ENCODE assay signal across 12 cellular contexts in the genomic region with DNA sequence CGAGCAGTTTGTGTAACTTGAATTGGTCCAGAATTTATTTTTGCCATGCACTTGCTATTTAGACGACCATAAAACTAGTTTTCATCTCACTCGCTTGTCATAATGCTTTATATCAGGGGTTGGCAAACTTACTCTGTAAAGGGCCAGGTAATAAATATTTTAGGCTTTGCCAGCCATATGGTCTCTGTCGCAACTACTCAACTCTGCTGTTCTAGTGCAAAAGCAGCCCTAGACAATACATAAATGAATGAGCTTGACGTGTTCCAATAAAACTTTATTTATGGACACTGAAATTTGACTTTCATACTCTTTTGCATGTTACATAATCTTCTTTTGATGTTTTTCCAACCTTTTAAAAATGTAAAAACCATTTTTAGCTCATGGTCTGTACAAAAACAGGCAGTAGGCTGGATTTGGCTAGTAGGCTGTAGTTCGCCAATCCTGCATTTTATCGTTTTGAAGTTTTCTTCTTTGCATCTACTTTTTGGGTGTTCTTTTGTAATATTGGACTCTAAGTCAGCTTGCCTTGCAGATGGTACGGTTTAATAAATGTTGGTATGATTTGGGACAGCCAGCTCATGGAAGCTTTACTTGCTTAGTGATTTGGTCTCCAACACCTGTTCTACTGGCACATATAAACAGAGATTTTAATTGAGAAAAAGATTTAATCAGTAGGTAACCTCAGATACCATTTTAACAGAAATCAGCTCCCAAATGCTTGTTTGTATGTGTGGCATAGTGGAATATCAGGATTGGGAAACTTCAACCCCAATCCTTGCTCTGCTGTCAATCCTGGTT. TPM values are rescaled to one million over a fixed set of nuclear protein-coding genes. Genes with fewer than 3 reads are reported as not detected.
DNase-seq lines count a peak whose midpoint lies in the region; ATAC-seq and TF ChIP-seq lines count a peak whose summit lies in the region.
"Had no signal": no experiment of that assay in that cellular context is flagged by ENCODE, and none has a peak within 500 bp of the region (broad histone marks: within the 10 kb centered on the region; RNA-seq: fewer than 3 reads in every experiment).

No MANE protein-coding gene starts in this region.

- DNase-seq in AG04450 (ENCODE audit: low read depth, low spot score): no peak
- DNase-seq in G401 (ENCODE audit: low spot score): peak; percentile 89
- no peak for DNase-seq in adipocyte (ENCODE audit: low read depth)
- no peak for DNase-seq in mesendoderm
- no peak for DNase-seq in NCI-H1930 (lab: John Stamatoyannopoulos, UW)
- no peak for DNase-seq in occipital lobe (lab: John Stamatoyannopoulos, UW)
- DNase-seq: CD8-positive, alpha-beta T cell; NCI-H1048; SHP77 had no signal

- H3K27me3 ChIP-seq in AG04450 (ENCODE audit: control insufficient read depth, insufficient read depth, low read length) (no peaks in the 10 kb centered on the region), adipocyte (replicated peaks; ENCODE audit: control insufficient read depth, insufficient read depth, low read length) (no peaks in the 10 kb centered on the region), mesendoderm (ENCODE audit: insufficient read depth, low read length, poor library complexity) (no peaks in the 10 kb centered on the region)

- peak overlapping the region; percentile 94 for H4K8ac ChIP-seq in mesendoderm (ENCODE audit: low read depth, low read length)

- POLR2A ChIA-PET in AG04450 (lab: Yijun Ruan, JAX): interaction anchor here (0.7 kb wide), 1 partner anchor 11 kb away, joined by 3 read pairs; no protein-coding TSS in a partner anchor

- H3K27ac ChIP-seq in AG04450 (ENCODE audit: low read depth, low read length) (peak overlapping the region; percentile 63), mesendoderm (ENCODE audit: low read depth, low read length) (no peak overlapping the region)

- no peak for ATAC-seq in HG02678 (IDR thresholded peaks at IDR 0.05; ENCODE audit: unreplicated experiment)
- ATAC-seq: CD8-positive, alpha-beta T cell had no signal

- H2BK5ac ChIP-seq in mesendoderm (ENCODE audit: low read length): no peak overlapping the region

- no peak overlapping the region for H4K5ac ChIP-seq in mesendoderm (ENCODE audit: low read length)

- TF ChIP-seq CTCF in AG04450 (IDR thresholded peaks at IDR 0.05; ENCODE audit: low read depth, low read length): no peak

- no peak overlapping the region for H2BK120ac ChIP-seq in mesendoderm (ENCODE audit: low read depth, low read length)

- no peak overlapping the region for H3K23ac ChIP-seq in mesendoderm (ENCODE audit: low read length)

- H3K36me3 ChIP-seq in adipocyte (ENCODE audit: control insufficient read depth, insufficient read depth, low read length, severe bottlenecking) (peaks cover 17% of the 10 kb centered on the region), mesendoderm (ENCODE audit: control insufficient read depth, insufficient read depth, low read length) (no peaks in the 10 kb centered on the region)

- in situ Hi-C loops in G401 (cut with HindIII; ENCODE audit: low sequenced_read_pairs): no loop called here

- H3K4me2 ChIP-seq in mesendoderm (ENCODE audit: low read length): no peak overlapping the region

- H3K9ac ChIP-seq in adipocyte (ENCODE audit: low read length) (no peak overlapping the region), mesendoderm (ENCODE audit: low read length) (no peak overlapping the region)

- H3K4me1 ChIP-seq in adipocyte (ENCODE audit: control insufficient read depth, insufficient read depth, low read length): peaks cover 46% of the 10 kb centered on the region
- no peaks in the 10 kb centered on the region for H3K4me1 ChIP-seq in mesendoderm (ENCODE audit: control insufficient read depth, low read depth, low read length)

- H2BK15ac ChIP-seq in mesendoderm (replicated peaks; ENCODE audit: low read depth): no peak overlapping the region

- peaks cover 59% of the 10 kb centered on the region for H3K79me2 ChIP-seq in mesendoderm (ENCODE audit: control insufficient read depth, insufficient read depth, low read length)

- H3K4me3 ChIP-seq in AG04450 (ENCODE audit: low read depth, low read length) (no peak overlapping the region), adipocyte (ENCODE audit: low read length) (peak overlapping the region; percentile 15), mesendoderm (ENCODE audit: low read length) (no peak overlapping the region)

- CTCF ChIA-PET in AG04450 (lab: Charles Lee): interaction anchor here (1.1 to 2.1 kb wide), 3 partner anchors 11 to 89 kb away, joined by 3 to 8 read pairs (median 4); partner anchors contain the start of gene ARF5

- WGBS in mesendoderm (ENCODE audit: extremely low coverage, insufficient coverage, low lambda C conversion rate): no CpG with 5 or more reads among the region's 8 CpGs

- H3K79me1 ChIP-seq in mesendoderm (ENCODE audit: low read length): peaks cover 8% of the 10 kb centered on the region

- no peak overlapping the region for H3K56ac ChIP-seq in mesendoderm (ENCODE audit: low read length)

- no peak overlapping the region for H2AK5ac ChIP-seq in mesendoderm (ENCODE audit: low read length)

- no peak overlapping the region for H3K18ac ChIP-seq in mesendoderm (ENCODE audit: low read length)

- H3K9me3 ChIP-seq in AG04450 (ENCODE audit: control insufficient read depth, insufficient read depth, low read length) (no peaks in the 10 kb centered on the region), adipocyte (ENCODE audit: control insufficient read depth, low read length) (no peaks in the 10 kb centered on the region)

- no peak overlapping the region for H3K4ac ChIP-seq in mesendoderm (ENCODE audit: low read depth, low read length)

RNA-seq across cellular contexts. Expression of gene SND1, which starts 25.6 kb away (rescaled TPM):
- polyA plus RNA-seq in AG04450 (2011; rRNA removed): 217 and 247 TPM in 2 replicates
- polyA minus RNA-seq in AG04450 (2011; rRNA and poly(A)+ RNA removed): 318 and 357 TPM in 2 replicates
- 92.4 and 98.0 TPM in 2 replicates for total RNA-seq in G401 (2014; rRNA removed; shearing (Covaris generic))
- 94.6 TPM for polyA plus RNA-seq in mesendoderm (2013, experiment 1 of 2)
- 95.9 TPM for polyA plus RNA-seq in mesendoderm (2013, experiment 2 of 2)
- total RNA-seq in occipital lobe: 65.8 TPM

RNA-seq across cellular contexts. Expression of gene PAX4, which starts 59.7 kb away (rescaled TPM):
- polyA plus RNA-seq in AG04450 (2011; rRNA removed): not detected in 2 replicates
- not detected in 2 replicates for polyA minus RNA-seq in AG04450 (2011; rRNA and poly(A)+ RNA removed)
- not detected in 2 replicates for total RNA-seq in G401 (2014; rRNA removed; shearing (Covaris generic))
- 0.24 TPM for polyA plus RNA-seq in mesendoderm (2013, experiment 1 of 2)
- polyA plus RNA-seq in mesendoderm (2013, experiment 2 of 2): 0.24 TPM
- not detected for total RNA-seq in occipital lobe
- total RNA-seq: CD8-positive, alpha-beta T cell; H4 had no signal
- polyA plus RNA-seq: BJ had no signal
